In the genomic region with DNA sequence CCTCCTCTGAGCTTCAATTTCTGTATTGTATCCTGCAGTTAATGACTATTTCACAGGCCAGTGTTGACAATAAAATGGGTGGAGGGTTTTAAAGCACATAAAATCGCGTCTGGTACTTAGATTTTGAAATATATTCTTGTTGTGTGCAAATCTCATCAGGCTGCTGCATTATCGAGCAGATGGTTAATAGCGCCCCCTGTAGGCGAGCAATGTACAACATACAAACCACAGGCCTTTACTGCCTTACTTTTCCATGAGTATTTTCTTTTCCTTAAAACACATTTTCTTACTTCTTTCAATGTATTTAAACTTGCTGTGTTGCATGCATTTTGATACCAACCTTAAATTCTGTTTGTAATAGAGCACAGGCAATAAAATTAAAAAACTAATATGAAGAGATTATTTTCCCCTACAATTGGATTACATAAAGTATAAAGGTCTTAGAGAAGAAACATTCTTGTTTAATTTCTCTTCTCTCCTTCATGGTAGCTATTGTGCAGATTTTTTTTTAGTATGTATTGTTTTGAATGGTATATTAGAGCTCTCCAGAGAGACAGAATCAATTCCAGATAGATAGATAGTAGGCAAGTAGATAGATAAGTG, we compare ENCODE assay signal across 8 cellular contexts.
DNase-seq lines count a peak whose midpoint lies in the region; ATAC-seq, FAIRE-seq and TF ChIP-seq lines count a peak whose summit lies in the region.

No MANE protein-coding gene starts in this region.

- no peak overlapping the region for H3K27ac Mint-ChIP-seq in activated CD8-positive, alpha-beta memory T cell treated with anti-CD3 and anti-CD28 coated beads, Interleukin-2, amount 10 ng/mL, durations not matched to agents 7 days and 5 days

- no peak overlapping the region for H3K4me3 Mint-ChIP-seq in activated CD8-positive, alpha-beta memory T cell treated with anti-CD3 and anti-CD28 coated beads, Interleukin-2, amount 10 ng/mL, durations not matched to agents 7 days and 5 days

- in situ Hi-C loops in G401 (cut with HindIII; ENCODE audit: low sequenced_read_pairs): no loop called here

- no peaks in the 10 kb centered on the region for H3K27me3 Mint-ChIP-seq in activated CD8-positive, alpha-beta memory T cell treated with anti-CD3 and anti-CD28 coated beads, Interleukin-2, amount 10 ng/mL, durations not matched to agents 7 days and 5 days

- peak; percentile 90 for ATAC-seq in SK-N-SH treated with all-trans-retinoic acid at 6 μM for 48 hours
- ATAC-seq in activated CD8-positive, alpha-beta memory T cell treated with anti-CD3 and anti-CD28 coated beads, Interleukin-2, amount 10 ng/mL, durations not matched to agents 7 days and 5 days: no peak

- no peak overlapping the region for H3K4me3 ChIP-seq in foreskin fibroblast (ENCODE audit: low read depth in 1 of 2, low read length in 2 of 2)

- H3K36me3 Mint-ChIP-seq in activated CD8-positive, alpha-beta memory T cell treated with anti-CD3 and anti-CD28 coated beads, Interleukin-2, amount 10 ng/mL, durations not matched to agents 7 days and 5 days: no peaks in the 10 kb centered on the region

- CTCF ChIA-PET in activated CD8-positive, alpha-beta memory T cell treated with anti-CD3 and anti-CD28 coated beads, Interleukin-2, amount 10 ng/mL, durations not matched to agents 7 days and 5 days (lab: Charles Lee): no interaction called here

- peak; percentile 10 for DNase-seq in AG20443 (ENCODE audit: low spot score)
- DNase-seq in GM12891 (ENCODE audit: insufficient read length, low spot score): no peak
- peak; percentile 33 for DNase-seq in HK-2 (ENCODE audit: unreplicated experiment)
- DNase-seq in foreskin fibroblast: peak in 1 of 2 donors; percentile 55
- DNase-seq in renal cortical epithelial cell (ENCODE audit: low read depth): peak; percentile 45
- DNase-seq in G401 (ENCODE audit: low spot score): no peak
- DNase-seq in activated CD8-positive, alpha-beta memory T cell treated with anti-CD3 and anti-CD28 coated beads, Interleukin-2, amount 10 ng/mL, durations not matched to agents 7 days and 5 days: no peak

- FAIRE-seq in GM12891 (lab: Jason Lieb, UNC): peak; percentile 64

- no peaks in the 10 kb centered on the region for H3K9me3 Mint-ChIP-seq in activated CD8-positive, alpha-beta memory T cell treated with anti-CD3 and anti-CD28 coated beads, Interleukin-2, amount 10 ng/mL, durations not matched to agents 7 days and 5 days (ENCODE audit: low read depth)

- TF ChIP-seq CTCF in foreskin fibroblast (IDR thresholded peaks at IDR 0.05; ENCODE audit: low read depth, low read length): peak; percentile 22

- H3K4me1 Mint-ChIP-seq in activated CD8-positive, alpha-beta memory T cell treated with anti-CD3 and anti-CD28 coated beads, Interleukin-2, amount 10 ng/mL, durations not matched to agents 7 days and 5 days: no peaks in the 10 kb centered on the region

- no peak for TF ChIP-seq POLR2A in GM12891 (IDR thresholded peaks at IDR 0.05; ENCODE audit: low read depth, low read length)

TF ChIP-seq in GM12891, 5 proteins besides CTCF, POLR2A, EP300 and RAD21:
- TF ChIP-seq SPI1 (IDR thresholded peaks at IDR 0.05; ENCODE audit: low read depth, low read length) (no peak), PAX5 (IDR thresholded peaks at IDR 0.05; ENCODE audit: insufficient read depth, low read length, severe bottlenecking) (no peak), POLR2AphosphoS5 (IDR thresholded peaks at IDR 0.05; ENCODE audit: low read depth, low read length) (no peak), POU2F2 (IDR thresholded peaks at IDR 0.05; ENCODE audit: low read depth, low read length) (no peak), TAF1 (IDR thresholded peaks at IDR 0.05; ENCODE audit: low read depth, low read length) (no peak)

TF ChIP-seq in SK-N-SH treated with all-trans-retinoic acid at 6 μM for 48 hours, 23 proteins besides CTCF, POLR2A, EP300 and RAD21:
- TF ChIP-seq RARB (CRISPR knock-in tag; IDR thresholded peaks at IDR 0.05) (no peak), ZFP30 (CRISPR knock-in tag; IDR thresholded peaks at IDR 0.05) (no peak), ZFP3 (CRISPR knock-in tag; IDR thresholded peaks at IDR 0.05) (no peak), CSDC2 (CRISPR knock-in tag; IDR thresholded peaks at IDR 0.05) (no peak), TCF4 (CRISPR knock-in tag; IDR thresholded peaks at IDR 0.05; ENCODE audit: borderline replicate concordance) (no peak)
- TF ChIP-seq, protein P1, sequence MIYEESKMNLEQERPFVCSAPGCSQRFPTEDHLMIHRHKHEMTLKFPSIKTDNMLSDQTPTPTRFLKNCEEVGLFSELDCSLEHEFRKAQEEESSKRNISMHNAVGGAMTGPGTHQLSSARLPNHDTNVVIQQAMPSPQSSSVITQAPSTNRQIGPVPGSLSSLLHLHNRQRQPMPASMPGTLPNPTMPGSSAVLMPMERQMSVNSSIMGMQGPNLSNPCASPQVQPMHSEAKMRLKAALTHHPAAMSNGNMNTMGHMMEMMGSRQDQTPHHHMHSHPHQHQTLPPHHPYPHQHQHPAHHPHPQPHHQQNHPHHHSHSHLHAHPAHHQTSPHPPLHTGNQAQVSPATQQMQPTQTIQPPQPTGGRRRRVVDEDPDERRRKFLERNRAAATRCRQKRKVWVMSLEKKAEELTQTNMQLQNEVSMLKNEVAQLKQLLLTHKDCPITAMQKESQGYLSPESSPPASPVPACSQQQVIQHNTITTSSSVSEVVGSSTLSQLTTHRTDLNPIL (CRISPR knock-in tag; IDR thresholded peaks at IDR 0.05; ENCODE audit: low read depth): no peak
- TF ChIP-seq, protein P2, sequence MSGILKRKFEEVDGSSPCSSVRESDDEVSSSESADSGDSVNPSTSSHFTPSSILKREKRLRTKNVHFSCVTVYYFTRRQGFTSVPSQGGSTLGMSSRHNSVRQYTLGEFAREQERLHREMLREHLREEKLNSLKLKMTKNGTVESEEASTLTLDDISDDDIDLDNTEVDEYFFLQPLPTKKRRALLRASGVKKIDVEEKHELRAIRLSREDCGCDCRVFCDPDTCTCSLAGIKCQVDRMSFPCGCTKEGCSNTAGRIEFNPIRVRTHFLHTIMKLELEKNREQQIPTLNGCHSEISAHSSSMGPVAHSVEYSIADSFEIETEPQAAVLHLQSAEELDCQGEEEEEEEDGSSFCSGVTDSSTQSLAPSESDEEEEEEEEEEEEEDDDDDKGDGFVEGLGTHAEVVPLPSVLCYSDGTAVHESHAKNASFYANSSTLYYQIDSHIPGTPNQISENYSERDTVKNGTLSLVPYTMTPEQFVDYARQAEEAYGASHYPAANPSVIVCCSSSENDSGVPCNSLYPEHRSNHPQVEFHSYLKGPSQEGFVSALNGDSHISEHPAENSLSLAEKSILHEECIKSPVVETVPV (CRISPR knock-in tag; IDR thresholded peaks at IDR 0.05): no peak
- TF ChIP-seq, protein P3, sequence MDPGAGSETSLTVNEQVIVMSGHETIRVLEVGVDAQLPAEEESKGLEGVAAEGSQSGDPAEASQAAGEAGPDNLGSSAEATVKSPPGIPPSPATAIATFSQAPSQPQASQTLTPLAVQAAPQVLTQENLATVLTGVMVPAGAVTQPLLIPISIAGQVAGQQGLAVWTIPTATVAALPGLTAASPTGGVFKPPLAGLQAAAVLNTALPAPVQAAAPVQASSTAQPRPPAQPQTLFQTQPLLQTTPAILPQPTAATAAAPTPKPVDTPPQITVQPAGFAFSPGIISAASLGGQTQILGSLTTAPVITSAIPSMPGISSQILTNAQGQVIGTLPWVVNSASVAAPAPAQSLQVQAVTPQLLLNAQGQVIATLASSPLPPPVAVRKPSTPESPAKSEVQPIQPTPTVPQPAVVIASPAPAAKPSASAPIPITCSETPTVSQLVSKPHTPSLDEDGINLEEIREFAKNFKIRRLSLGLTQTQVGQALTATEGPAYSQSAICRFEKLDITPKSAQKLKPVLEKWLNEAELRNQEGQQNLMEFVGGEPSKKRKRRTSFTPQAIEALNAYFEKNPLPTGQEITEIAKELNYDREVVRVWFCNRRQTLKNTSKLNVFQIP (CRISPR knock-in tag; IDR thresholded peaks at IDR 0.05; ENCODE audit: borderline replicate concordance, low read depth): no peak

Comparison
In these comparisons a context has a peak if more than half of its experiments do, and no peak if none do; other contexts are left out.
1. DNase-seq: peak in AG20443 (single experiment), HK-2 (single experiment) and renal cortical epithelial cell (single experiment); none in GM12891 (single experiment), G401 (single experiment) and activated CD8-positive, alpha-beta memory T cell treated with anti-CD3 and anti-CD28 coated beads, Interleukin-2, amount 10 ng/mL, durations not matched to agents 7 days and 5 days (single experiment).